ENCODE assay signal across 8 cellular contexts in the genomic region with DNA sequence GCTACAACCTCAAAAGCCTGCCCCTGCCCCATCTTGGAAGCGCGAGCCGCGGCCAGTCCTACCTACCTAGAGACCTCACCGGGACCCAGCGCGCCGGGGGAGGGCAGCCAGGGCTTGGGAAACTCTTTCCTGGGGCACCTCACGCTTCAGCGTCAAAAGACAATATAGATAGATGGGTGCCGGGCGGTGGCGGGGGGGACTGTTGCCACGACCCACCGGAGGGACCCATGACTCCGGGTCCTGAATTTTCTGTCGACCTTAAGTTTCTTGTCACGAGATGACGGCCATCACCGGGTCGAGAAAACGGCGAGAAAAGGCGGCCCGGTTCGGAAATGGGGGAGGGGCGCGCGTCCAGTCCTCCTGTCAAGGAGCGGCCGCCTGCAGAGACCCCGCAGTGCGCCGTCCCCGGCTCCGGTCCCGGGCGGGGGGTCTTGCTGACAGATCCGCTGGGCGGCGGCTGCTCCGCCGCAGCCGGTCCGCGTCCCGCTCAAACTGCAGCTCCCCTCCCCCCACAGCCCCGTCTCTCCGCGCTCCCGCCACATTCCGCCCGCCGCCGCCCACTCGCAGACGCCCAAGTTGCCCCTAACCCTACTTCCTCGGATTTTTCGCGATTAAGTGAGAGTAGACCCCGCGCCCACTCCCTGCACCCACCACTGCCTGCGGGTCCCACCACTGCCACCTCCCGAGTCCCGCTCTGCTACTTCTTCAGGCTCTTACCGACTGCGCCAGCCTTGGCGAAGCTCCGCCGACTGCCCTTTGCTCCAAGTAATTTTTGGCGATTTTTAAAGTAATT.
A peak's percentile ranks its signal among the peaks of the same experiment; 100 is the strongest.
DNase-seq lines count a peak whose midpoint lies in the region; ATAC-seq and TF ChIP-seq lines count a peak whose summit lies in the region.

No MANE protein-coding gene starts in this region.

- H3K27ac ChIP-seq in naive thymus-derived CD4-positive, alpha-beta T cell (ENCODE audit: low read depth, low read length), result peak overlapping the region; percentile 86
- H3K27ac ChIP-seq in stomach smooth muscle (ENCODE audit: low read length), result peak overlapping the region; percentile 81

- no peaks in the 10 kb centered on the region for H3K36me3 ChIP-seq in H7 (replicated peaks; ENCODE audit: control insufficient read depth, insufficient read depth, low read length)
- peaks cover 0 to 5% (median 0%) of the 10 kb centered on the region in 3 experiments for H3K36me3 ChIP-seq in naive thymus-derived CD4-positive, alpha-beta T cell (ENCODE audit: control insufficient read depth in 2 of 3, insufficient read depth in 3 of 3, low read length in 3 of 3)
- H3K36me3 ChIP-seq in stomach smooth muscle (ENCODE audit: control insufficient read depth in 2 of 2, insufficient read depth in 2 of 2, low read length in 2 of 2), result no peaks in the 10 kb centered on the region

- peaks cover 13 to 65% (median 46%) of the 10 kb centered on the region in 7 donors for H3K4me1 Mint-ChIP-seq in naive thymus-derived CD4-positive, alpha-beta T cell

- ATAC-seq in naive thymus-derived CD4-positive, alpha-beta T cell, result peak; percentile 16

- peak; percentile 59 for DNase-seq in EH (ENCODE audit: low read depth)
- peak; percentile 76 for DNase-seq in H7
- peak; percentile 46 for DNase-seq in NCI-H146 treated with DMSO at 0.1 percent for 48 hours (lab: John Stamatoyannopoulos, UW; ENCODE audit: unreplicated experiment)
- DNase-seq in activated CD8-positive, alpha-beta memory T cell treated with anti-CD3 and anti-CD28 coated beads, Interleukin-2, amount 50 U/mL, for 24 hours (ENCODE audit: extremely low read depth), result peak; percentile 18
- peak; percentile 79 to 89 for DNase-seq in erythroblast (lab: John Stamatoyannopoulos, UW)
- peak in 4 of 9 donors; percentile 31 to 72 (median 45) for DNase-seq in naive thymus-derived CD4-positive, alpha-beta T cell
- no peak for DNase-seq in EL

- H3K4me1 ChIP-seq in naive thymus-derived CD4-positive, alpha-beta T cell (ENCODE audit: control insufficient read depth in 2 of 2, insufficient read depth in 2 of 2, low read length in 2 of 2), result peaks cover 17% of the 10 kb centered on the region in 2 donors
- peaks cover 8% of the 10 kb centered on the region for H3K4me1 ChIP-seq in stomach smooth muscle (ENCODE audit: control insufficient read depth, insufficient read depth, low read length)

- H3K27me3 ChIP-seq in H7 (ENCODE audit: control insufficient read depth, insufficient read depth, low read length) (peaks cover 4% of the 10 kb centered on the region; the same call in 1 of the 2 replicates), stomach smooth muscle (ENCODE audit: control insufficient read depth in 1 of 2, insufficient read depth in 2 of 2, low read length in 2 of 2) (no peaks in the 10 kb centered on the region)
- peaks cover 0 to 8% of the 10 kb centered on the region in 2 donors for H3K27me3 ChIP-seq in naive thymus-derived CD4-positive, alpha-beta T cell (ENCODE audit: control insufficient read depth in 2 of 2, insufficient read depth in 2 of 2, low read length in 2 of 2)

- peaks cover 0 to 15% (median 7%) of the 10 kb centered on the region in 5 donors for H3K27me3 Mint-ChIP-seq in naive thymus-derived CD4-positive, alpha-beta T cell

- CTCF ChIA-PET in naive thymus-derived CD4-positive, alpha-beta T cell (lab: Charles Lee), result interaction anchor here (0.6 to 8.3 kb wide), 6 partner anchors 44 to 831 kb away, joined by 3 to 71 read pairs (median 7); a partner anchor contains a TSS

- peaks cover 0 to 17% (median 0%) of the 10 kb centered on the region in 5 donors for H3K36me3 Mint-ChIP-seq in naive thymus-derived CD4-positive, alpha-beta T cell

- peak overlapping the region; percentile 65 to 66 for H3K9ac ChIP-seq in stomach smooth muscle (ENCODE audit: low read length in 2 of 2)

- peaks cover 0 to 20% (median 0%) of the 10 kb centered on the region in 11 donors for H3K9me3 Mint-ChIP-seq in naive thymus-derived CD4-positive, alpha-beta T cell

- no peak for TF ChIP-seq POLR2A in erythroblast (IDR thresholded peaks at IDR 0.05; ENCODE audit: low read length)

- H3K9me3 ChIP-seq in naive thymus-derived CD4-positive, alpha-beta T cell (ENCODE audit: control insufficient read depth in 2 of 3, low read length in 3 of 3), result no peaks in the 10 kb centered on the region
- H3K9me3 ChIP-seq in stomach smooth muscle (ENCODE audit: control insufficient read depth in 2 of 2, low read length in 2 of 2), result no peaks in the 10 kb centered on the region

- peak overlapping the region; percentile 92 to 100 (median 96) for H3K4me3 Mint-ChIP-seq in naive thymus-derived CD4-positive, alpha-beta T cell

- H3K4me3 ChIP-seq in H7 (ENCODE audit: insufficient read depth, low read depth, low read length) (peak overlapping the region; percentile 87), stomach smooth muscle (ENCODE audit: low read length in 2 of 2) (peak overlapping the region; percentile 71 to 88)
- peak overlapping the region; percentile 63 for H3K4me3 ChIP-seq in naive thymus-derived CD4-positive, alpha-beta T cell (ENCODE audit: low read length)

- POLR2A ChIA-PET in naive thymus-derived CD4-positive, alpha-beta T cell (lab: Charles Lee), result interaction anchor here (0.8 to 17.0 kb wide), 14 partner anchors 17 to 831 kb away, joined by 3 to 363 read pairs (median 4); a partner anchor contains a TSS

- intact Hi-C loops in naive thymus-derived CD4-positive, alpha-beta T cell (cut with micrococcal nuclease), result loop anchor here (1.0 to 10.0 kb wide), 8 partner anchors 8 to 1721 kb away; a partner anchor contains a TSS

- H3K27ac Mint-ChIP-seq in naive thymus-derived CD4-positive, alpha-beta T cell, result peak overlapping the region; percentile 88 to 99 (median 94)
